ENCODE assay signal across 3 cellular contexts in the genomic region with DNA sequence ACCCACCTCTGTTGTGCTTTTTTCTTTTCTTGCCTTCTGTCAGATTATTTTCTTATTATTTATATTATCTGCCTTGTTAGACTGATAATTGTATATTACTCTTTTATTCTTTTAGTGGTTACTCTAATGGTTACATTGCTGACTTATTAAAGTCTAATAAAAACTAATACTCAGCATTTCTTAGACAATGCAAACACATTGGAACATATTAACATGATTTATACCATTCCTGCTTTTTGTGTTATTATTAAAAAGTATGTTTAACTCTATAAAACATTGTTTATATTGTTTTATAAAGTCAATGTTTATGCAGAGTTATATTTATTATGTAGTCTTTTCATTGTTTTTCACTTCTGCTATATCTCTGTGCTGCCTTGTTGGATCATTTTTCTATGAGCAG.
TF ChIP-seq lines count a peak whose summit lies in the region.

No MANE protein-coding gene starts in this region.

TF ChIP-seq in A549, 52 proteins besides CTCF, POLR2A, EP300 and RAD21:
- TF ChIP-seq HOXA7 (CRISPR knock-in tag; IDR thresholded peaks at IDR 0.05): no peak
- TF ChIP-seq MAFK (IDR thresholded peaks at IDR 0.05; ENCODE audit: partially characterized antibody): peak; percentile 74

TF ChIP-seq in IMR-90, 13 proteins besides CTCF, POLR2A, EP300 and RAD21:
- TF ChIP-seq MAFK (IDR thresholded peaks at IDR 0.05; ENCODE audit: low read depth, low read length) (peak; percentile 56), RCOR1 (IDR thresholded peaks at IDR 0.05; ENCODE audit: insufficient replicate concordance, low read length) (no peak)

TF ChIP-seq in K562, 482 proteins besides CTCF, POLR2A, EP300 and RAD21 (continued from another document):
- TF ChIP-seq MXI1 (IDR thresholded peaks at IDR 0.05; ENCODE audit: low read depth, low read length): no peak
- TF ChIP-seq, protein P1, sequence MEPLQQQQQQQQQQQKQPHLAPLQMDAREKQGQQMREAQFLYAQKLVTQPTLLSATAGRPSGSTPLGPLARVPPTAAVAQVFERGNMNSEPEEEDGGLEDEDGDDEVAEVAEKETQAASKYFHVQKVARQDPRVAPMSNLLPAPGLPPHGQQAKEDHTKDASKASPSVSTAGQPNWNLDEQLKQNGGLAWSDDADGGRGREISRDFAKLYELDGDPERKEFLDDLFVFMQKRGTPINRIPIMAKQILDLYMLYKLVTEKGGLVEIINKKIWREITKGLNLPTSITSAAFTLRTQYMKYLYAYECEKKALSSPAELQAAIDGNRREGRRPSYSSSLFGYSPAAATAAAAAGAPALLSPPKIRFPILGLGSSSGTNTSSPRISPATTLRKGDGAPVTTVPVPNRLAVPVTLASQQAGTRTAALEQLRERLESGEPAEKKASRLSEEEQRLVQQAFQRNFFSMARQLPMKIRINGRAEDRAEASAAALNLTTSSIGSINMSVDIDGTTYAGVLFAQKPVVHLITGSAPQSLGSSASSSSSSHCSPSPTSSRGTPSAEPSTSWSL (CRISPR knock-in tag; IDR thresholded peaks at IDR 0.05; ENCODE audit: borderline replicate concordance): no peak
- TF ChIP-seq, protein P2, sequence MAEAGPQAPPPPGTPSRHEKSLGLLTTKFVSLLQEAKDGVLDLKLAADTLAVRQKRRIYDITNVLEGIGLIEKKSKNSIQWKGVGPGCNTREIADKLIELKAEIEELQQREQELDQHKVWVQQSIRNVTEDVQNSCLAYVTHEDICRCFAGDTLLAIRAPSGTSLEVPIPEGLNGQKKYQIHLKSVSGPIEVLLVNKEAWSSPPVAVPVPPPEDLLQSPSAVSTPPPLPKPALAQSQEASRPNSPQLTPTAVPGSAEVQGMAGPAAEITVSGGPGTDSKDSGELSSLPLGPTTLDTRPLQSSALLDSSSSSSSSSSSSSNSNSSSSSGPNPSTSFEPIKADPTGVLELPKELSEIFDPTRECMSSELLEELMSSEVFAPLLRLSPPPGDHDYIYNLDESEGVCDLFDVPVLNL (CRISPR knock-in tag; IDR thresholded peaks at IDR 0.05; ENCODE audit: low read depth): no peak
- TF ChIP-seq ZNF316 (IDR thresholded peaks at IDR 0.05): peak; percentile 72
- TF ChIP-seq SIRT6 (IDR thresholded peaks at IDR 0.05; ENCODE audit: low read depth, low read length): no peak
- TF ChIP-seq PML (IDR thresholded peaks at IDR 0.05; ENCODE audit: low read length): no peak
- no peak for TF ChIP-seq HEY1 (CRISPR knock-in tag; IDR thresholded peaks at IDR 0.05; ENCODE audit: borderline replicate concordance)
- TF ChIP-seq C11orf30 (IDR thresholded peaks at IDR 0.05; ENCODE audit: low read depth): peak; percentile 44; the same call in 1 of the 2 replicates
- TF ChIP-seq FOS (IDR thresholded peaks at IDR 0.05; ENCODE audit: extremely low read depth, insufficient read length): no peak
- no peak for TF ChIP-seq ZFP1 (CRISPR knock-in tag; IDR thresholded peaks at IDR 0.05)
- no peak for TF ChIP-seq ETV6 (IDR thresholded peaks at IDR 0.05; ENCODE audit: borderline replicate concordance in 1 of 2, low read depth in 2 of 2, low read length in 1 of 2)
- no peak for TF ChIP-seq ETV6 (CRISPR knock-in tag; IDR thresholded peaks at IDR 0.05; ENCODE audit: borderline replicate concordance)
TF ChIP-seq in K562: peak in this region for 2.
